ENCODE assay signal across 8 cellular contexts in the genomic region with DNA sequence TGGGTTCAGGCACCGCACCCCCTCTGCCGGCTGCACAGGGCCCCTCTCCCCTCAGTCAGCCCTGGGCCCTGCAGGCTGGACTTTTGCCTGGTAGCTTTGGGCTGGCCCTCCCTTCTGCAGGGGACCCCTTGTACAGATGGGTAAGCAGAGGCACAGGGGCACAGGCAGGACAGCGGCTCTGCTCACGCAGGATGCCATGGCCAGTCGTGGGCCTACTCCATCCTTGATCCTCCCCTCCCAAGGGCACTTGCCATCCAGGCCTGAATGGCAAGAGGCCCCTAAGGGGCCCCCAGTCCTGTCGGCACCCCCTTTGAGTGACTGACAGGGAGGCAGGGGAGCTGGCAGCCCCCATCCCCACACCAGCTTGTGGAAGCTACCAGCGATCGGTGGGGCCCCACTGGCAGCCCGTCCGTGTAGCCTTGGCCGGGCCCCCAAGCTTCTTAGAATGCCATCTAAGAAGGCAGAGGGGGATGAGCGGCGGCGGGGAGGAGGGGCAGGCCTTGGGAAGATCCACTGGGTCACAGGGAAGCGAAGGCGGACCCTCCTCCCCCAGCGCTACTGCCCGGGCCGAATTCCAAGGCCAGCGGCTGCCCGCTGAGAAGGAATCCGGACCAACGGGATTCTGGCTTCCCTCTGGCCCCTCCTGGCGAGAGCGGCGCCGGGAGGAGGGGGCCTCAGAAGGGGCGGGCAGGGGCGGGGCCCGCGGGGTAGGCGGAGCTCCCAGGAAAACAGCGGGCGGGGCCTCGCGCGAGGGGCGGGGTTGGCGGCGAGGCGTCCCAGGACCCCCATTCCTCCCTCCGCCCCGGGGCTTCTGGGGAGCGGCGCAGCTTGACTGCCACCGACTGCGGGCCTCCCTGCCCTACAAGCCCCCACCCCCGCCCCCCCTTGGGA. TPM values are rescaled to one million over a fixed set of nuclear protein-coding genes. Genes with fewer than 3 reads are reported as not detected.
A peak's percentile ranks its signal among the peaks of the same experiment; 100 is the strongest.
DNase-seq lines count a peak whose midpoint lies in the region; ATAC-seq, FAIRE-seq and TF ChIP-seq lines count a peak whose summit lies in the region.

No MANE protein-coding gene starts in this region.

- no peaks in the 10 kb centered on the region for H3K4me1 Mint-ChIP-seq in activated T-helper 17 cell treated with anti-CD3 and anti-CD28 coated beads, Interleukin-2, amount 50 U/mL, for 72 hours

- ATAC-seq in lung (ENCODE audit: insufficient read depth, low FRiP score) = peak; percentile 87
- no peak for ATAC-seq in activated T-helper 17 cell treated with anti-CD3 and anti-CD28 coated beads, Interleukin-2, amount 50 U/mL, for 72 hours (replicated peaks)

- FAIRE-seq in endothelial cell of umbilical vein (lab: Jason Lieb, UNC) (peak; percentile 46), H54 (lab: Jason Lieb, UNC) (no peak)

- peak overlapping the region; percentile 37; the same call in 1 of the 2 replicates for H3K9ac ChIP-seq in Karpas-422 (ENCODE audit: low read length)
- H3K9ac ChIP-seq in endothelial cell of umbilical vein (replicated peaks; ENCODE audit: extremely low read depth, insufficient read depth, low read length) = peak overlapping the region; percentile 34

- H3K4me3 Mint-ChIP-seq in activated T-helper 17 cell treated with anti-CD3 and anti-CD28 coated beads, Interleukin-2, amount 50 U/mL, for 72 hours = no peak overlapping the region

- no TSS peak for BruUV-seq in endothelial cell of umbilical vein (replicated peaks; lab: Mats Ljungman, UMichigan)

- H4K20me1 ChIP-seq in Karpas-422 (ENCODE audit: insufficient read depth, low read depth, low read length) = no peaks in the 10 kb centered on the region
- H4K20me1 ChIP-seq in endothelial cell of umbilical vein (replicated peaks; ENCODE audit: control insufficient read depth, extremely low read depth, insufficient read depth, low read length) = no peaks in the 10 kb centered on the region

- H3K79me2 ChIP-seq in Karpas-422 (ENCODE audit: low read length) = no peaks in the 10 kb centered on the region
- no peaks in the 10 kb centered on the region for H3K79me2 ChIP-seq in endothelial cell of umbilical vein (ENCODE audit: control insufficient read depth, insufficient read depth, low read length)

- H3K36me3 Mint-ChIP-seq in activated T-helper 17 cell treated with anti-CD3 and anti-CD28 coated beads, Interleukin-2, amount 50 U/mL, for 72 hours (ENCODE audit: low read depth) = no peaks in the 10 kb centered on the region

- no peaks in the 10 kb centered on the region for H3K9me3 Mint-ChIP-seq in activated T-helper 17 cell treated with anti-CD3 and anti-CD28 coated beads, Interleukin-2, amount 50 U/mL, for 72 hours

- no peaks in the 10 kb centered on the region for H3K27me3 ChIP-seq in Karpas-422 (ENCODE audit: low read length)
- H3K27me3 ChIP-seq in endothelial cell of umbilical vein (ENCODE audit: control insufficient read depth in 2 of 2, insufficient read depth in 2 of 2, low read length in 2 of 2) = no peaks in the 10 kb centered on the region
- no peaks in the 10 kb centered on the region for H3K27me3 ChIP-seq in lung (ENCODE audit: control insufficient read depth, insufficient read depth)
- H3K27me3 ChIP-seq in thyroid gland = no peaks in the 10 kb centered on the region

- H3K4me3 ChIP-seq in Karpas-422 (ENCODE audit: low read length) (no peak overlapping the region), endothelial cell of umbilical vein (replicated peaks in 1 of 3; ENCODE audit: insufficient read depth in 1 of 3, low read depth in 1 of 3, low read length in 3 of 3) (peak overlapping the region in 2 of 3 experiments; percentile 18 to 47), lung (peak overlapping the region; percentile 1), thyroid gland (replicated peaks in 1 of 3) (peak overlapping the region in 1 of 3 donors; percentile 43)

- TF ChIP-seq CTCF in endothelial cell of umbilical vein (IDR thresholded peaks at IDR 0.05; ENCODE audit: extremely low read depth in 1 of 2, insufficient read depth in 1 of 2, low read depth in 1 of 2, low read length in 2 of 2) = no peak
- no peak for TF ChIP-seq CTCF in lung (IDR thresholded peaks at IDR 0.05; ENCODE audit: control extremely low read depth, extremely low read depth)
- no peak for TF ChIP-seq CTCF in thyroid gland (IDR thresholded peaks at IDR 0.05)

- dilution Hi-C loops in endothelial cell of umbilical vein (cut with MboI; ENCODE audit: extremely low pct_ligation_motif_present, low sequenced_read_pairs) = no loop called here

- peak overlapping the region; percentile 46 for H3K4me2 ChIP-seq in Karpas-422 (ENCODE audit: low read depth, low read length, poor library complexity, severe bottlenecking)
- peak overlapping the region; percentile 32 for H3K4me2 ChIP-seq in endothelial cell of umbilical vein (ENCODE audit: insufficient read depth, low read length)

- H3K4me1 ChIP-seq in Karpas-422 (ENCODE audit: low read length) (peaks cover 41% of the 10 kb centered on the region), endothelial cell of umbilical vein (ENCODE audit: control insufficient read depth, extremely low read depth, insufficient read depth, low read length) (no peaks in the 10 kb centered on the region), lung (ENCODE audit: control insufficient read depth in 2 of 2, insufficient read depth in 2 of 2, low read length in 2 of 2) (peaks cover 0 to 9% of the 10 kb centered on the region in 2 donors), thyroid gland (peaks cover 22 to 31% of the 10 kb centered on the region in 2 donors)

- peaks cover 3% of the 10 kb centered on the region; the same call in 1 of the 2 replicates for H3K9me3 ChIP-seq in Karpas-422 (ENCODE audit: low read length)
- no peaks in the 10 kb centered on the region for H3K9me3 ChIP-seq in endothelial cell of umbilical vein (replicated peaks; ENCODE audit: control insufficient read depth, insufficient read depth, low read length)
- peaks cover 0 to 2% of the 10 kb centered on the region in 2 donors for H3K9me3 ChIP-seq in lung (ENCODE audit: control insufficient read depth in 2 of 2, insufficient read depth in 1 of 2, low read length in 1 of 2)
- no peaks in the 10 kb centered on the region for H3K9me3 ChIP-seq in thyroid gland

- H3K27me3 Mint-ChIP-seq in activated T-helper 17 cell treated with anti-CD3 and anti-CD28 coated beads, Interleukin-2, amount 50 U/mL, for 72 hours = peaks cover 13% of the 10 kb centered on the region

- peak overlapping the region; percentile 85 for H3K27ac ChIP-seq in Karpas-422 (ENCODE audit: low read length)
- no peak overlapping the region for H3K27ac ChIP-seq in endothelial cell of umbilical vein (ENCODE audit: insufficient read depth, low read depth, low read length)
- peak overlapping the region in 1 of 2 donors; percentile 87 for H3K27ac ChIP-seq in lung (ENCODE audit: low read depth in 1 of 2, low read length in 1 of 2)
- peak overlapping the region; percentile 81 to 94 (median 89) for H3K27ac ChIP-seq in thyroid gland

- DNase-seq in Karpas-422 = no peak
- DNase-seq in endothelial cell of umbilical vein (ENCODE audit: low read depth, low spot score) = peak; percentile 78
- peak; percentile 77 for DNase-seq in lung (ENCODE audit: low spot score)
- peak; percentile 91 to 93 for DNase-seq in thyroid gland
- no peak for DNase-seq in H54 (ENCODE audit: insufficient read length, low spot score)
- no peak for DNase-seq in NCI-H510A treated with DMSO at 0.1 percent for 48 hours (lab: John Stamatoyannopoulos, UW)
- no peak for DNase-seq in putamen (ENCODE audit: low spot score)

- WGBS in lung, 2 donors = 12% methylated on average over 42 to 48 of the region's 48 CpGs
- WGBS in thyroid gland, 2 donors = 22 to 28% methylated on average over 6 to 19 of the region's 48 CpGs

- no peaks in the 10 kb centered on the region for H3K36me3 ChIP-seq in Karpas-422 (ENCODE audit: insufficient read depth, low read length)
- no peaks in the 10 kb centered on the region for H3K36me3 ChIP-seq in endothelial cell of umbilical vein (ENCODE audit: control insufficient read depth in 2 of 2, extremely low read depth in 1 of 2, insufficient read depth in 2 of 2, low read length in 2 of 2)
- no peaks in the 10 kb centered on the region for H3K36me3 ChIP-seq in lung (ENCODE audit: control insufficient read depth in 2 of 2, insufficient read depth in 2 of 2, low read length in 2 of 2)
- no peaks in the 10 kb centered on the region for H3K36me3 ChIP-seq in thyroid gland

- intact Hi-C loops in endothelial cell of umbilical vein (cut with micrococcal nuclease) (no loop called here), thyroid gland (cut with DNase I) (no loop called here)

- no peaks in the 10 kb centered on the region for H3K9me2 ChIP-seq in Karpas-422 (replicated peaks; ENCODE audit: insufficient read depth, low read length)

- CTCF ChIA-PET in endothelial cell of umbilical vein (lab: Charles Lee) = interaction anchor here (0.9 to 2.2 kb wide), 7 partner anchors 10 to 84 kb away, joined by 3 to 7 read pairs (median 3); no protein-coding TSS in a partner anchor

- H3K9me1 ChIP-seq in endothelial cell of umbilical vein (replicated peaks; ENCODE audit: control insufficient read depth, extremely low read depth, insufficient read depth, low read length) = no peaks in the 10 kb centered on the region

- no peak overlapping the region for H3K27ac Mint-ChIP-seq in activated T-helper 17 cell treated with anti-CD3 and anti-CD28 coated beads, Interleukin-2, amount 50 U/mL, for 72 hours

- H2AFZ ChIP-seq in Karpas-422 (ENCODE audit: low read length) (no peak overlapping the region), endothelial cell of umbilical vein (ENCODE audit: low read depth, low read length) (peak overlapping the region; percentile 62)

- TF ChIP-seq POLR2A in endothelial cell of umbilical vein (IDR thresholded peaks at IDR 0.05; ENCODE audit: low read depth, low read length) = no peak
- peak in 1 of 2 donors; percentile 50 for TF ChIP-seq POLR2A in thyroid gland (IDR thresholded peaks at IDR 0.05)
- TF ChIP-seq POLR2A in H54 (IDR thresholded peaks at IDR 0.05; ENCODE audit: low read depth, low read length) = no peak

- POLR2A ChIA-PET in endothelial cell of umbilical vein (lab: Charles Lee) = interaction anchor here (0.8 to 0.9 kb wide), 2 partner anchors 89 to 679 kb away, joined by 3 read pairs; a partner anchor contains a TSS

RNA-seq across cellular contexts. Expression of a gene that starts 6.8 kb away (rescaled TPM):
- total RNA-seq in Karpas-422 (2014; rRNA removed; shearing (Covaris generic); ENCODE audit: low replicate concordance) = 35.8 and 51.3 TPM in 2 replicates
- total RNA-seq in endothelial cell of umbilical vein = 21.3 and 25.1 TPM in 2 replicates
- polyA plus RNA-seq in endothelial cell of umbilical vein = 18.2 and 21.4 TPM in 2 replicates
- polyA plus RNA-seq in endothelial cell of umbilical vein (2011; cell fraction: cytosol; rRNA removed) = 11.7 and 11.9 TPM in 2 replicates
- 72.1 and 73.9 TPM in 2 replicates for polyA plus RNA-seq in endothelial cell of umbilical vein (2011; cell fraction: nucleus; rRNA removed)
- 16.9 and 17.3 TPM in 2 replicates for polyA plus RNA-seq in endothelial cell of umbilical vein (2012)
- 29.2 and 31.6 TPM in 2 replicates for polyA minus RNA-seq in endothelial cell of umbilical vein
- polyA minus RNA-seq in endothelial cell of umbilical vein (2011; cell fraction: cytosol; rRNA and poly(A)+ RNA removed) = 29.2 TPM
- 23.9 and 30.7 TPM in 2 replicates for polyA minus RNA-seq in endothelial cell of umbilical vein (2011; cell fraction: nucleus; rRNA and poly(A)+ RNA removed)
- 10 to 100 TPM; 55.8 to 73.4 TPM for total RNA-seq in lung
- 10 to 100 TPM; 17.6 to 42.2 TPM for polyA plus RNA-seq in lung
- total RNA-seq in thyroid gland = 100 to 1,000 TPM in 1 of 4 donors, 10 to 100 TPM in 3; 86.8 to 106 (median 93.1) TPM
- 10 to 100 TPM in 1 of 2 donors, 1 to 10 TPM in 1; 7.4 to 10.1 TPM for total RNA-seq in activated T-helper 17 cell treated with anti-CD3 and anti-CD28 coated beads, Interleukin-2, amount 50 U/mL, for 72 hours

Comparison
In these comparisons a context has a peak if more than half of its experiments do, and no peak if none do; other contexts are left out.
1. DNase-seq: peak in endothelial cell of umbilical vein (single experiment), lung (single experiment) and thyroid gland (2 of 2); none in Karpas-422 (single experiment), H54 (single experiment), NCI-H510A treated with DMSO at 0.1 percent for 48 hours (single experiment) and putamen (single experiment).